12 cellular contexts compared by ENCODE assay signal in genomic region chr22:31105282-31105929, GRCh38. TPM values are rescaled to one million over a fixed set of nuclear protein-coding genes. Genes with fewer than 3 reads are reported as not detected.
DNase-seq lines count a peak whose midpoint lies in the region; TF ChIP-seq lines count a peak whose summit lies in the region.
"Had no signal": no experiment of that assay in that cellular context is flagged by ENCODE, and none has a peak within 500 bp of the region (broad histone marks: within the 10 kb centered on the region; RNA-seq: fewer than 3 reads in every experiment).

No MANE protein-coding gene starts in this region.

- intact Hi-C loops in testis (cut with DNase I; ENCODE audit: low total_unique reads) = no loop called here

- TF ChIP-seq CTCF in HEK293 (tag by site-specific recombination; IDR thresholded peaks at IDR 0.05) = no peak
- TF ChIP-seq CTCF in brain (conservative IDR thresholded peaks at IDR 0.05) = no peak
- TF ChIP-seq CTCF in testis (IDR thresholded peaks at IDR 0.05) = no peak

- no peak overlapping the region for H3K23ac ChIP-seq in mesenchymal stem cell (ENCODE audit: low read length in 2 of 2)

- peaks cover 0 to 25% of the 10 kb centered on the region in 2 experiments; a peak in 1 of 3 replicates for H3K36me3 ChIP-seq in HEK293 (ENCODE audit: control insufficient read depth in 2 of 2, insufficient read depth in 1 of 2, low read length in 2 of 2)
- peaks cover 42 to 51% of the 10 kb centered on the region in 2 experiments for H3K36me3 ChIP-seq in mesenchymal stem cell (ENCODE audit: control insufficient read depth in 1 of 2, insufficient read depth in 2 of 2, low read depth in 1 of 2, low read length in 2 of 2)
- H3K36me3 ChIP-seq in testis (ENCODE audit: low read depth, missing control alignments) = no peaks in the 10 kb centered on the region

- H3K9me3 Mint-ChIP-seq in brain = peaks cover 0 to 7% (median 1%) of the 10 kb centered on the region in 5 experiments

- no peak overlapping the region for H2BK12ac ChIP-seq in mesenchymal stem cell (ENCODE audit: low read length in 2 of 2)

- H3K4me1 ChIP-seq in HEK293 (ENCODE audit: control insufficient read depth, insufficient read depth, low read length) (peaks cover 4% of the 10 kb centered on the region; the same call in 1 of the 2 replicates), mesenchymal stem cell (ENCODE audit: control insufficient read depth, insufficient read depth, low read depth, low read length) (peaks cover 27% of the 10 kb centered on the region), testis (no peaks in the 10 kb centered on the region)

- H3K27me3 ChIP-seq in mesenchymal stem cell (ENCODE audit: control insufficient read depth in 1 of 2, insufficient read depth in 1 of 2, low read length in 2 of 2) (no peaks in the 10 kb centered on the region), testis (no peaks in the 10 kb centered on the region)

- peak overlapping the region; percentile 61 for H4K8ac ChIP-seq in mesenchymal stem cell (ENCODE audit: low read length)

- no peak overlapping the region for H3K27ac ChIP-seq in HEK293 (ENCODE audit: extremely low read depth, low read depth, low read length)
- H3K27ac ChIP-seq in mesenchymal stem cell (ENCODE audit: low read length, poor library complexity, severe bottlenecking) = no peak overlapping the region
- H3K27ac ChIP-seq in testis = peak overlapping the region in 1 of 2 donors; percentile 96

- POLR2A ChIA-PET in HEK293 (lab: Yijun Ruan, JAX) = no interaction called here

- H3K27me3 Mint-ChIP-seq in brain = peaks cover 6% of the 10 kb centered on the region

- no peak overlapping the region for H3K18ac ChIP-seq in mesenchymal stem cell (ENCODE audit: low read depth in 1 of 2, low read length in 2 of 2)

- H3K9ac ChIP-seq in mesenchymal stem cell (ENCODE audit: low read length) = peak overlapping the region; percentile 100

- CTCF ChIA-PET in HEK293 (lab: Yijun Ruan, JAX) = interaction anchor here (0.6 to 2.9 kb wide), 2 partner anchors 9 to 125 kb away, joined by 4 to 22 read pairs; no protein-coding TSS in a partner anchor

- peak overlapping the region; percentile 35 for H4K91ac ChIP-seq in mesenchymal stem cell (ENCODE audit: low read length)

- H3K27ac Mint-ChIP-seq in brain = peak overlapping the region in 1 of 5 experiments; percentile 52

- H3K36me3 Mint-ChIP-seq in brain = peaks cover 12% of the 10 kb centered on the region

- no peak overlapping the region for H2BK120ac ChIP-seq in mesenchymal stem cell (ENCODE audit: low read depth, low read length)

- WGBS in mesenchymal stem cell = 81% methylated on average over 10 of the region's 11 CpGs
- WGBS in testis, 2 donors = 49 to 64% methylated on average over 11 of the region's 11 CpGs

- no peaks in the 10 kb centered on the region for H3K79me1 ChIP-seq in mesenchymal stem cell (replicated peaks; ENCODE audit: low read length, poor library complexity, severe bottlenecking)

- H2AFZ ChIP-seq in mesenchymal stem cell (ENCODE audit: low read depth, low read length) = no peak overlapping the region

- peaks cover 22% of the 10 kb centered on the region for H3K4me1 Mint-ChIP-seq in brain

- no peak overlapping the region for H2BK5ac ChIP-seq in mesenchymal stem cell (ENCODE audit: low read depth, low read length, poor library complexity, severe bottlenecking)

- no peak overlapping the region for H2BK15ac ChIP-seq in mesenchymal stem cell (ENCODE audit: low read depth, poor library complexity, severe bottlenecking)

- H3K4me3 ChIP-seq in HEK293 (ENCODE audit: low read depth, low read length) (no peak overlapping the region), mesenchymal stem cell (ENCODE audit: insufficient read depth in 1 of 2, low read depth in 1 of 2, low read length in 2 of 2) (peak overlapping the region in 1 of 2 experiments; percentile 95), testis (peak overlapping the region; percentile 1 to 37)

- H3K14ac ChIP-seq in mesenchymal stem cell (ENCODE audit: low read length in 2 of 2) = no peak overlapping the region

- peak overlapping the region in 3 of 5 experiments; percentile 36 to 89 (median 44) for H3K4me3 Mint-ChIP-seq in brain

- H2AK5ac ChIP-seq in mesenchymal stem cell (ENCODE audit: low read length, severe bottlenecking) = no peak overlapping the region

- no peak for TF ChIP-seq POLR2A in testis (IDR thresholded peaks at IDR 0.05)

- H3K4me2 ChIP-seq in mesenchymal stem cell (ENCODE audit: low read length, poor library complexity, severe bottlenecking) = no peak overlapping the region

- H3K9me3 ChIP-seq in HEK293 (ENCODE audit: control insufficient read depth, insufficient read depth, low read depth, low read length) (no peaks in the 10 kb centered on the region), mesenchymal stem cell (ENCODE audit: control insufficient read depth, low read length) (no peaks in the 10 kb centered on the region), testis (no peaks in the 10 kb centered on the region)

- H3K4ac ChIP-seq in mesenchymal stem cell (ENCODE audit: low read depth in 1 of 2, low read length in 2 of 2) = peak overlapping the region in 1 of 2 experiments; percentile 32

- DNase-seq in mesenchymal stem cell (no peak), testis (no peak), COLO829 (ENCODE audit: low spot score) (no peak), dedifferentiated amniotic fluid mesenchymal stem cell (ENCODE audit: extremely low spot score) (no peak), SIG-M5 (lab: John Stamatoyannopoulos, UW) (no peak), glomerular visceral epithelial cell (ENCODE audit: extremely low spot score) (no peak)
- DNase-seq: stimulated activated CD4-positive, alpha-beta T cell treated with anti-CD3 and anti-CD28 coated beads, Interleukin-4, amount 100 ng/mL, for 24 hours; T1000 had no signal

TF ChIP-seq in HEK293, 187 proteins besides CTCF, POLR2A, EP300 and RAD21:
- no peak for TF ChIP-seq PRDM1 (tag by site-specific recombination; IDR thresholded peaks at IDR 0.05)
- peak; percentile 66; the same call in 1 of the 2 replicates for TF ChIP-seq ZNF133 (tag by site-specific recombination; IDR thresholded peaks at IDR 0.05)
- TF ChIP-seq, protein P1, sequence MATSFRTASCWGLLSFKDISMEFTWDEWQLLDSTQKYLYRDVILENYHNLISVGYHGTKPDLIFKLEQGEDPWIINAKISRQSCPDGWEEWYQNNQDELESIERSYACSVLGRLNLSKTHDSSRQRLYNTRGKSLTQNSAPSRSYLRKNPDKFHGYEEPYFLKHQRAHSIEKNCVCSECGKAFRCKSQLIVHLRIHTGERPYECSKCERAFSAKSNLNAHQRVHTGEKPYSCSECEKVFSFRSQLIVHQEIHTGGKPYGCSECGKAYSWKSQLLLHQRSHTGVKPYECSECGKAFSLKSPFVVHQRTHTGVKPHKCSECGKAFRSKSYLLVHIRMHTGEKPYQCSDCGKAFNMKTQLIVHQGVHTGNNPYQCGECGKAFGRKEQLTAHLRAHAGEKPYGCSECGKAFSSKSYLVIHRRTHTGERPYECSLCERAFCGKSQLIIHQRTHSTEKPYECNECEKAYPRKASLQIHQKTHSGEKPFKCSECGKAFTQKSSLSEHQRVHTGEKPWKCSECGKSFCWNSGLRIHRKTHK (tag by site-specific recombination; IDR thresholded peaks at IDR 0.05) = no peak
- no peak for TF ChIP-seq ZNF324 (tag by site-specific recombination; IDR thresholded peaks at IDR 0.05)

RNA-seq across cellular contexts. Expression of gene SELENOM, which starts 2.0 kb away (rescaled TPM):
- polyA plus RNA-seq in brain (ENCODE audit: insufficient read depth, low read depth, low replicate concordance) (96.1 TPM), testis (ENCODE audit: insufficient read depth, low read depth, low replicate concordance) (77.4 TPM)
- 278 TPM for polyA plus RNA-seq in mesenchymal stem cell (2013, experiment 1 of 2)
- 285 TPM for polyA plus RNA-seq in mesenchymal stem cell (2013, experiment 2 of 2)
- 100 to 1,000 TPM in 1 of 2 donors, 10 to 100 TPM in 1; 82.8 to 102 TPM for total RNA-seq in testis

RNA-seq across cellular contexts. Expression of gene INPP5J, which starts 17.4 kb away (rescaled TPM):
- 5.6 TPM for polyA plus RNA-seq in brain (ENCODE audit: insufficient read depth, low read depth, low replicate concordance)
- polyA plus RNA-seq in mesenchymal stem cell (2013, experiment 1 of 2) = 2.2 TPM
- 2.2 TPM for polyA plus RNA-seq in mesenchymal stem cell (2013, experiment 2 of 2)
- total RNA-seq in testis = 10 to 100 TPM; 11.3 to 17.2 TPM
- polyA plus RNA-seq in testis (ENCODE audit: insufficient read depth, low read depth, low replicate concordance) = 5.2 TPM

RNA-seq across cellular contexts. Expression of gene SMTN, which starts 24.3 kb away (rescaled TPM):
- polyA plus RNA-seq in brain (ENCODE audit: insufficient read depth, low read depth, low replicate concordance) (32.3 TPM), testis (ENCODE audit: insufficient read depth, low read depth, low replicate concordance) (31.6 TPM)
- 71.2 TPM for polyA plus RNA-seq in mesenchymal stem cell (2013, experiment 1 of 2)
- 67.2 TPM for polyA plus RNA-seq in mesenchymal stem cell (2013, experiment 2 of 2)
- total RNA-seq in testis = 10 to 100 TPM; 50.1 to 52.5 TPM

RNA-seq across cellular contexts. Expression of gene PLA2G3, which starts 34.9 kb away (rescaled TPM):
- 0.12 TPM for polyA plus RNA-seq in brain (ENCODE audit: insufficient read depth, low read depth, low replicate concordance)
- 1.2 TPM for polyA plus RNA-seq in mesenchymal stem cell (2013, experiment 1 of 2)
- 1.2 TPM for polyA plus RNA-seq in mesenchymal stem cell (2013, experiment 2 of 2)
- under 1 TPM; 0.55 to 0.68 TPM for total RNA-seq in testis
- 0.44 TPM for polyA plus RNA-seq in testis (ENCODE audit: insufficient read depth, low read depth, low replicate concordance)
- total RNA-seq: H4 had no signal
- polyA plus RNA-seq: neural cell had no signal

RNA-seq across cellular contexts. Expression of gene RNF185, which starts 54.6 kb away (rescaled TPM):
- 26.1 TPM for polyA plus RNA-seq in brain (ENCODE audit: insufficient read depth, low read depth, low replicate concordance)
- 34.9 TPM for polyA plus RNA-seq in mesenchymal stem cell (2013, experiment 1 of 2)
- 35.2 TPM for polyA plus RNA-seq in mesenchymal stem cell (2013, experiment 2 of 2)
- 10 to 100 TPM; 30.0 to 32.4 TPM for total RNA-seq in testis
- polyA plus RNA-seq in testis (ENCODE audit: insufficient read depth, low read depth, low replicate concordance) = 33.2 TPM
